Comparison of ENCODE assay signal across 8 cellular contexts in the genomic region with DNA sequence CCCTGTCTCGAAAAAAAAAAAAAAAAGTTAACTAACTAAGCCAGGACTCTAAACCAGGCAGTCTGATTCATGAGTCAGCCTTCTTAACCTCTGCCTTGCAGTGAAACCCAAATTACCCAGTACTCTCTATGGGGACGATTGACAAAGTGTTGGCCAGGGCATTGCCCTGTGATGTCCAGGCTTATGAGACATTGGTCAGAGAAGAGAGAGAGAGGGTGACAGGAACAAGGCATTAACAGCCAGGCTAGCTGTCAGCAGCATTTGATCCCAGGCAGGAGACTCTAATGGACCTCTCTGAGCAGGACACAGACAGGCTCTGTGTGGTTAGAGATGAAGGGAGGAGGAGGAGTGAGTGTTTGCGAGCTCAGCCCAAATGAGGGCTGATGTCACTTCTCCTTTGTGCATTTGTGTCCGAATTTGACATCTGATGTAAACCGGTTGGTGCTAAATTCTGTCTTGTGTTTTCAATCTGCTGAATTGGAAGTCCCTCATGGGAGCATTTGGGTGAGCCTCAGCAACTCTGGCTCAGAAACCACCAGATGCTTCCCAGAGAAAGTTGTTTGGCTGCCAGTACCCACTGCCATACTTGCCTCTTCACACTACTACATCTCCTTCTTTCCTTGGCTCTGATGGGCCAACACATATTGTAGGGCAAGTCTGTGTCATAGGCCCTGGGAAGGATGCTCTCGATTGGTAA. TPM values are rescaled to one million over a fixed set of nuclear protein-coding genes. Genes with fewer than 3 reads are reported as not detected.
A peak's percentile ranks its signal among the peaks of the same experiment; 100 is the strongest.
DNase-seq lines count a peak whose midpoint lies in the region; ATAC-seq and TF ChIP-seq lines count a peak whose summit lies in the region.

No MANE protein-coding gene starts in this region.

- H3K9me3 ChIP-seq in PC-3 (ENCODE audit: low read length), result no peaks in the 10 kb centered on the region
- H3K9me3 ChIP-seq in lower lobe of right lung, result no peaks in the 10 kb centered on the region
- no peaks in the 10 kb centered on the region for H3K9me3 ChIP-seq in transverse colon

- TF ChIP-seq CTCF in PC-3 (conservative IDR thresholded peaks at IDR 0.05; ENCODE audit: low read depth, low read length) (no peak), brain (conservative IDR thresholded peaks at IDR 0.05) (no peak), lower lobe of right lung (IDR thresholded peaks at IDR 0.05) (no peak), transverse colon (IDR thresholded peaks at IDR 0.05) (no peak)

- H3K79me2 ChIP-seq in PC-3 (ENCODE audit: low read length), result no peaks in the 10 kb centered on the region

- H3K27me3 Mint-ChIP-seq in brain, result peaks cover 31% of the 10 kb centered on the region

- no peaks in the 10 kb centered on the region for H3K9me2 ChIP-seq in PC-3 (replicated peaks; ENCODE audit: low read length)

- in situ Hi-C loops in transverse colon (cut with MboI; ENCODE audit: low pct_ligation_motif_present in 1 of 4, low pct_unique_long_range_greater_than_20kb in 1 of 4, low sequenced_read_pairs in 3 of 4), result no loop called here

- H3K4me1 Mint-ChIP-seq in brain, result peaks cover 40% of the 10 kb centered on the region

- peaks cover 0 to 10% (median 4%) of the 10 kb centered on the region in 5 experiments for H3K9me3 Mint-ChIP-seq in brain

- POLR2A ChIA-PET in PC-3 (lab: Charles Lee; ENCODE audit: unreplicated experiment), result interaction anchor here (0.6 kb wide), 1 partner anchor 15 kb away, joined by 3 read pairs; no protein-coding TSS in a partner anchor

- BruUV-seq in PC-3 (replicated peaks; lab: Mats Ljungman, UMichigan), result no TSS peak

- H3K36me3 ChIP-seq in PC-3 (ENCODE audit: low read depth, low read length), result no peaks in the 10 kb centered on the region
- H3K36me3 ChIP-seq in lower lobe of right lung, result no peaks in the 10 kb centered on the region
- H3K36me3 ChIP-seq in transverse colon, result no peaks in the 10 kb centered on the region

- H3K9ac ChIP-seq in PC-3 (ENCODE audit: low read length), result no peak overlapping the region

- no peaks in the 10 kb centered on the region for H3K36me3 Mint-ChIP-seq in brain

- H3K27ac ChIP-seq in PC-3 (ENCODE audit: low read length) (no peak overlapping the region), lower lobe of right lung (peak overlapping the region; percentile 80), transverse colon (peak overlapping the region; percentile 64 to 78 (median 72))

- H4K20me1 ChIP-seq in PC-3 (ENCODE audit: low read length), result no peaks in the 10 kb centered on the region

- H2AFZ ChIP-seq in PC-3 (ENCODE audit: low read length), result no peak overlapping the region

- intact Hi-C loops in PC-3 (cut with micrococcal nuclease) (no loop called here), lower lobe of right lung (cut with DNase I) (no loop called here), transverse colon (cut with DNase I; ENCODE audit: low total_unique reads) (no loop called here)

- peak; percentile 26 for DNase-seq in PC-3
- DNase-seq in lower lobe of right lung, result no peak
- DNase-seq in transverse colon, result no peak
- no peak for DNase-seq in NCI-H1436 (lab: John Stamatoyannopoulos, UW)

- peak overlapping the region in 2 of 5 experiments; percentile 18 to 34 for H3K4me3 Mint-ChIP-seq in brain

- no peak for TF ChIP-seq EP300 in transverse colon (IDR thresholded peaks at IDR 0.05; ENCODE audit: low read depth)

- H3K27me3 ChIP-seq in PC-3 (ENCODE audit: low read length) (no peaks in the 10 kb centered on the region), lower lobe of right lung (ENCODE audit: low read depth) (no peaks in the 10 kb centered on the region), transverse colon (no peaks in the 10 kb centered on the region)

- peak; percentile 58 for ATAC-seq in GM18517 (IDR thresholded peaks at IDR 0.05; ENCODE audit: unreplicated experiment)
- peak; percentile 40 for ATAC-seq in HG02623 (IDR thresholded peaks at IDR 0.05; ENCODE audit: unreplicated experiment)
- peak; percentile 53 for ATAC-seq in PC-3
- peak; percentile 56 to 61 for ATAC-seq in lower lobe of right lung
- no peak for ATAC-seq in HG02870 (IDR thresholded peaks at IDR 0.05; ENCODE audit: unreplicated experiment)

- CTCF ChIA-PET in PC-3 (lab: Charles Lee), result no interaction called here

- peak overlapping the region; percentile 10 to 87 (median 81) for H3K27ac Mint-ChIP-seq in brain

- WGBS in transverse colon (ENCODE audit: low coverage in 1 of 2), 2 donors, result 57 to 60% methylated on average over 2 to 6 of the region's 6 CpGs

- H3K4me1 ChIP-seq in PC-3 (ENCODE audit: insufficient read depth, low read length), result no peaks in the 10 kb centered on the region
- peaks cover 26% of the 10 kb centered on the region for H3K4me1 ChIP-seq in lower lobe of right lung
- peaks cover 6 to 34% (median 20%) of the 10 kb centered on the region in 4 donors for H3K4me1 ChIP-seq in transverse colon

- H3F3A ChIP-seq in PC-3 (ENCODE audit: low read length, unreplicated experiment), result no peaks in the 10 kb centered on the region

- H3K4me3 ChIP-seq in PC-3 (ENCODE audit: low read length), result no peak overlapping the region
- peak overlapping the region; percentile 10 for H3K4me3 ChIP-seq in lower lobe of right lung
- H3K4me3 ChIP-seq in transverse colon, result no peak overlapping the region

- no peak overlapping the region for H3K4me2 ChIP-seq in PC-3 (ENCODE audit: low read length)

- no peak for TF ChIP-seq POLR2A in transverse colon (IDR thresholded peaks at IDR 0.05)

RNA-seq across cellular contexts. Expression of gene MYL4, which starts 4.3 kb away (rescaled TPM):
- 1.6 and 2.2 TPM in 2 replicates for total RNA-seq in PC-3 (2014; rRNA removed)
- not detected for polyA plus RNA-seq in brain (ENCODE audit: insufficient read depth, low read depth, low replicate concordance)
- total RNA-seq in lower lobe of right lung, result 3.0 TPM
- not detected for total RNA-seq in transverse colon

RNA-seq across cellular contexts. Expression of gene CDC27, which starts 15.8 kb away (rescaled TPM):
- total RNA-seq in PC-3 (2014; rRNA removed) (149 and 167 TPM in 2 replicates), lower lobe of right lung (76.6 TPM), transverse colon (10 to 100 TPM; 37.5 to 63.9 (median 40.6) TPM)
- polyA plus RNA-seq in brain (ENCODE audit: insufficient read depth, low read depth, low replicate concordance), result 19.2 TPM

RNA-seq across cellular contexts. Expression of gene ITGB3, which starts 48.8 kb away (rescaled TPM):
- total RNA-seq in PC-3 (2014; rRNA removed), result 0.36 and 0.69 TPM in 2 replicates
- polyA plus RNA-seq in brain (ENCODE audit: insufficient read depth, low read depth, low replicate concordance), result 0.63 TPM
- total RNA-seq in lower lobe of right lung, result 10.5 TPM
- total RNA-seq in transverse colon, result 10 to 100 TPM in 1 of 4 donors, 1 to 10 TPM in 3; 7.9 to 26.3 (median 8.6) TPM
